Comparison of ENCODE assay signal across 12 cellular contexts in genomic region chr14:64550539-64551333, GRCh38. TPM values are rescaled to one million over a fixed set of nuclear protein-coding genes. Genes with fewer than 3 reads are reported as not detected.
DNase-seq lines count a peak whose midpoint lies in the region; ATAC-seq, FAIRE-seq and TF ChIP-seq lines count a peak whose summit lies in the region.
"Had no signal": no experiment of that assay in that cellular context is flagged by ENCODE, and none has a peak within 500 bp of the region (broad histone marks: within the 10 kb centered on the region; RNA-seq: fewer than 3 reads in every experiment).

No MANE protein-coding gene starts in this region.

- H3K36me3 ChIP-seq in endothelial cell of umbilical vein (ENCODE audit: control insufficient read depth in 2 of 2, extremely low read depth in 1 of 2, insufficient read depth in 2 of 2, low read length in 2 of 2) (no peaks in the 10 kb centered on the region), parathyroid adenoma (ENCODE audit: control insufficient read depth, insufficient read depth, low read length) (no peaks in the 10 kb centered on the region)
- H3K36me3 ChIP-seq: right atrium auricular region had no signal

- no TSS peak for BruUV-seq in endothelial cell of umbilical vein (replicated peaks; lab: Mats Ljungman, UMichigan)

- no peak overlapping the region for H3K4me3 ChIP-seq in endothelial cell of umbilical vein (replicated peaks in 1 of 3; ENCODE audit: insufficient read depth in 1 of 3, low read depth in 1 of 3, low read length in 3 of 3)
- no peak overlapping the region for H3K4me3 ChIP-seq in parathyroid adenoma (ENCODE audit: low read depth, low read length)

- TF ChIP-seq POLR2A in endothelial cell of umbilical vein (IDR thresholded peaks at IDR 0.05; ENCODE audit: low read depth, low read length): no peak

- intact Hi-C loops in endothelial cell of umbilical vein (cut with micrococcal nuclease): no loop called here

- H4K20me1 ChIP-seq in endothelial cell of umbilical vein (replicated peaks; ENCODE audit: control insufficient read depth, extremely low read depth, insufficient read depth, low read length): no peaks in the 10 kb centered on the region

- H3K9me1 ChIP-seq in endothelial cell of umbilical vein (replicated peaks; ENCODE audit: control insufficient read depth, extremely low read depth, insufficient read depth, low read length): no peaks in the 10 kb centered on the region

- ATAC-seq in GM18520 (IDR thresholded peaks at IDR 0.05; ENCODE audit: unreplicated experiment) (no peak), HG03469 (IDR thresholded peaks at IDR 0.05; ENCODE audit: unreplicated experiment) (no peak)

- POLR2A ChIA-PET in endothelial cell of umbilical vein (lab: Charles Lee): no interaction called here

- H3K4me1 ChIP-seq in endothelial cell of umbilical vein (ENCODE audit: control insufficient read depth, extremely low read depth, insufficient read depth, low read length): peaks cover 11% of the 10 kb centered on the region
- peaks cover 3% of the 10 kb centered on the region for H3K4me1 ChIP-seq in parathyroid adenoma

- H2AFZ ChIP-seq in endothelial cell of umbilical vein (ENCODE audit: low read depth, low read length) (peak overlapping the region; percentile 94), parathyroid adenoma (peak overlapping the region; percentile 89)

- H3K9me3 ChIP-seq in endothelial cell of umbilical vein (replicated peaks; ENCODE audit: control insufficient read depth, insufficient read depth, low read length) (no peaks in the 10 kb centered on the region), parathyroid adenoma (ENCODE audit: control insufficient read depth, low read length) (no peaks in the 10 kb centered on the region)
- H3K9me3 ChIP-seq: right atrium auricular region had no signal

- DNase-seq in DMS53 (lab: John Stamatoyannopoulos, UW) (peak; percentile 45), DMS53 treated with DMSO at 0.1 percent for 48 hours (lab: John Stamatoyannopoulos, UW; ENCODE audit: unreplicated experiment) (no peak), NCI-H524 (lab: John Stamatoyannopoulos, UW) (peak; percentile 69 to 71), endothelial cell of umbilical vein (ENCODE audit: low read depth, low spot score) (no peak), NCI-H128 (lab: John Stamatoyannopoulos, UW; ENCODE audit: unreplicated experiment) (no peak)
- DNase-seq: foreskin keratinocyte, NCI-H226 had no signal

- peaks cover 20% of the 10 kb centered on the region in 2 experiments for H3K27me3 ChIP-seq in endothelial cell of umbilical vein (ENCODE audit: control insufficient read depth in 2 of 2, insufficient read depth in 2 of 2, low read length in 2 of 2)
- no peaks in the 10 kb centered on the region for H3K27me3 ChIP-seq in parathyroid adenoma (ENCODE audit: control insufficient read depth, insufficient read depth, low read length)
- H3K27me3 ChIP-seq: foreskin keratinocyte, right atrium auricular region had no signal

- peak overlapping the region; percentile 77 for H3K4me2 ChIP-seq in endothelial cell of umbilical vein (ENCODE audit: insufficient read depth, low read length)
- H3K4me2 ChIP-seq in parathyroid adenoma (ENCODE audit: low read length): no peak overlapping the region

- H3K9ac ChIP-seq in endothelial cell of umbilical vein (replicated peaks; ENCODE audit: extremely low read depth, insufficient read depth, low read length) (no peak overlapping the region), parathyroid adenoma (no peak overlapping the region)

- no peaks in the 10 kb centered on the region for H3K79me2 ChIP-seq in endothelial cell of umbilical vein (ENCODE audit: control insufficient read depth, insufficient read depth, low read length)
- no peaks in the 10 kb centered on the region for H3K79me2 ChIP-seq in parathyroid adenoma

- dilution Hi-C loops in endothelial cell of umbilical vein (cut with MboI; ENCODE audit: extremely low pct_ligation_motif_present, low sequenced_read_pairs): no loop called here

- TF ChIP-seq CTCF in endothelial cell of umbilical vein (IDR thresholded peaks at IDR 0.05; ENCODE audit: extremely low read depth in 1 of 2, insufficient read depth in 1 of 2, low read depth in 1 of 2, low read length in 2 of 2): no peak
- TF ChIP-seq CTCF in parathyroid adenoma (IDR thresholded peaks at IDR 0.05): no peak

- no peak for FAIRE-seq in endothelial cell of umbilical vein (lab: Jason Lieb, UNC)

- H3K27ac ChIP-seq in endothelial cell of umbilical vein (ENCODE audit: insufficient read depth, low read depth, low read length) (no peak overlapping the region), parathyroid adenoma (no peak overlapping the region)
- H3K27ac ChIP-seq: 22Rv1, foreskin keratinocyte, right atrium auricular region had no signal

- CTCF ChIA-PET in endothelial cell of umbilical vein (lab: Charles Lee): interaction anchor here (0.6 to 1.4 kb wide), 3 partner anchors 7 to 144 kb away, joined by 3 to 4 read pairs (median 3); partner anchors contain the start of gene HSPA2

TF ChIP-seq in endothelial cell of umbilical vein, 7 proteins besides CTCF, POLR2A, EP300 and RAD21:
- TF ChIP-seq MYC (IDR thresholded peaks at IDR 0.05; ENCODE audit: low read depth, low read length): no peak
- TF ChIP-seq MAX (IDR thresholded peaks at IDR 0.05; ENCODE audit: insufficient read depth, insufficient read length): no peak
- TF ChIP-seq JUN (IDR thresholded peaks at IDR 0.05; ENCODE audit: borderline replicate concordance, insufficient read depth, insufficient read length, low read depth): no peak
- TF ChIP-seq GATA2 (IDR thresholded peaks at IDR 0.05; ENCODE audit: insufficient read depth, insufficient read length, low read depth, low read length): no peak
- TF ChIP-seq FOS (IDR thresholded peaks at IDR 0.05; ENCODE audit: borderline replicate concordance, insufficient read depth, low read length): no peak
- TF ChIP-seq POLR2AphosphoS5 (IDR thresholded peaks at IDR 0.05; ENCODE audit: insufficient read depth, low read depth, low read length): no peak
- no peak for TF ChIP-seq EZH2 (IDR thresholded peaks at IDR 0.05; ENCODE audit: borderline replicate concordance, low read depth, low read length, severe bottlenecking)

RNA-seq across cellular contexts. Expression of gene PPP1R36, which starts 1.0 kb away (rescaled TPM):
- 0.51 and 0.60 TPM in 2 replicates for total RNA-seq in endothelial cell of umbilical vein
- polyA plus RNA-seq in endothelial cell of umbilical vein: 0.28 TPM in 1 of 2 replicates, not detected in the other
- 0.34 and 0.41 TPM in 2 replicates for polyA plus RNA-seq in endothelial cell of umbilical vein (2011; cell fraction: cytosol; rRNA removed)
- 0.28 and 0.61 TPM in 2 replicates for polyA plus RNA-seq in endothelial cell of umbilical vein (2011; cell fraction: nucleus; rRNA removed)
- polyA plus RNA-seq in endothelial cell of umbilical vein (2012): 0.20 and 0.36 TPM in 2 replicates
- 1.4 TPM in 1 of 2 replicates, not detected in the other for polyA minus RNA-seq in endothelial cell of umbilical vein
- polyA minus RNA-seq in endothelial cell of umbilical vein (2011; cell fraction: cytosol; rRNA and poly(A)+ RNA removed): not detected
- not detected in 2 replicates for polyA minus RNA-seq in endothelial cell of umbilical vein (2011; cell fraction: nucleus; rRNA and poly(A)+ RNA removed)

RNA-seq across cellular contexts. Expression of gene HSPA2, which starts 10.2 kb away (rescaled TPM):
- total RNA-seq in endothelial cell of umbilical vein: 8.2 and 11.4 TPM in 2 replicates
- polyA plus RNA-seq in endothelial cell of umbilical vein: 5.3 and 5.6 TPM in 2 replicates
- polyA plus RNA-seq in endothelial cell of umbilical vein (2011; cell fraction: cytosol; rRNA removed): 3.0 and 4.2 TPM in 2 replicates
- 3.0 and 3.6 TPM in 2 replicates for polyA plus RNA-seq in endothelial cell of umbilical vein (2011; cell fraction: nucleus; rRNA removed)
- 2.8 and 3.0 TPM in 2 replicates for polyA plus RNA-seq in endothelial cell of umbilical vein (2012)
- 6.2 and 7.2 TPM in 2 replicates for polyA minus RNA-seq in endothelial cell of umbilical vein
- 3.6 TPM for polyA minus RNA-seq in endothelial cell of umbilical vein (2011; cell fraction: cytosol; rRNA and poly(A)+ RNA removed)
- polyA minus RNA-seq in endothelial cell of umbilical vein (2011; cell fraction: nucleus; rRNA and poly(A)+ RNA removed): 2.5 and 6.3 TPM in 2 replicates

RNA-seq across cellular contexts. Expression of gene ZBTB1, which starts 46.2 kb away (rescaled TPM):
- total RNA-seq in endothelial cell of umbilical vein: 32.2 and 32.5 TPM in 2 replicates
- 9.7 and 12.4 TPM in 2 replicates for polyA plus RNA-seq in endothelial cell of umbilical vein
- polyA plus RNA-seq in endothelial cell of umbilical vein (2011; cell fraction: cytosol; rRNA removed): 12.4 and 13.8 TPM in 2 replicates
- polyA plus RNA-seq in endothelial cell of umbilical vein (2011; cell fraction: nucleus; rRNA removed): 25.3 and 31.2 TPM in 2 replicates
- polyA plus RNA-seq in endothelial cell of umbilical vein (2012): 16.9 and 21.7 TPM in 2 replicates
- 30.9 and 37.8 TPM in 2 replicates for polyA minus RNA-seq in endothelial cell of umbilical vein
- polyA minus RNA-seq in endothelial cell of umbilical vein (2011; cell fraction: cytosol; rRNA and poly(A)+ RNA removed): 18.6 TPM
- polyA minus RNA-seq in endothelial cell of umbilical vein (2011; cell fraction: nucleus; rRNA and poly(A)+ RNA removed): 35.3 and 47.6 TPM in 2 replicates

RNA-seq across cellular contexts. Expression of gene ZBTB25, which starts 47.1 kb away (rescaled TPM):
- total RNA-seq in endothelial cell of umbilical vein: 6.4 and 7.7 TPM in 2 replicates
- polyA plus RNA-seq in endothelial cell of umbilical vein: 3.2 and 3.7 TPM in 2 replicates
- 3.4 and 3.5 TPM in 2 replicates for polyA plus RNA-seq in endothelial cell of umbilical vein (2011; cell fraction: cytosol; rRNA removed)
- polyA plus RNA-seq in endothelial cell of umbilical vein (2011; cell fraction: nucleus; rRNA removed): 8.1 and 9.7 TPM in 2 replicates
- polyA plus RNA-seq in endothelial cell of umbilical vein (2012): 3.2 and 3.3 TPM in 2 replicates
- polyA minus RNA-seq in endothelial cell of umbilical vein: 8.1 and 9.8 TPM in 2 replicates
- 16.3 TPM for polyA minus RNA-seq in endothelial cell of umbilical vein (2011; cell fraction: cytosol; rRNA and poly(A)+ RNA removed)
- 6.6 and 8.7 TPM in 2 replicates for polyA minus RNA-seq in endothelial cell of umbilical vein (2011; cell fraction: nucleus; rRNA and poly(A)+ RNA removed)

Comparison
In these comparisons a context has a peak if more than half of its experiments do, and no peak if none do; other contexts are left out.
1. DNase-seq: peak in DMS53 (single experiment) and NCI-H524 (2 of 2); none in DMS53 treated with DMSO at 0.1 percent for 48 hours (single experiment), endothelial cell of umbilical vein (single experiment) and NCI-H128 (single experiment).